Comparison of ENCODE assay signal across 22 cellular contexts in the genomic region with DNA sequence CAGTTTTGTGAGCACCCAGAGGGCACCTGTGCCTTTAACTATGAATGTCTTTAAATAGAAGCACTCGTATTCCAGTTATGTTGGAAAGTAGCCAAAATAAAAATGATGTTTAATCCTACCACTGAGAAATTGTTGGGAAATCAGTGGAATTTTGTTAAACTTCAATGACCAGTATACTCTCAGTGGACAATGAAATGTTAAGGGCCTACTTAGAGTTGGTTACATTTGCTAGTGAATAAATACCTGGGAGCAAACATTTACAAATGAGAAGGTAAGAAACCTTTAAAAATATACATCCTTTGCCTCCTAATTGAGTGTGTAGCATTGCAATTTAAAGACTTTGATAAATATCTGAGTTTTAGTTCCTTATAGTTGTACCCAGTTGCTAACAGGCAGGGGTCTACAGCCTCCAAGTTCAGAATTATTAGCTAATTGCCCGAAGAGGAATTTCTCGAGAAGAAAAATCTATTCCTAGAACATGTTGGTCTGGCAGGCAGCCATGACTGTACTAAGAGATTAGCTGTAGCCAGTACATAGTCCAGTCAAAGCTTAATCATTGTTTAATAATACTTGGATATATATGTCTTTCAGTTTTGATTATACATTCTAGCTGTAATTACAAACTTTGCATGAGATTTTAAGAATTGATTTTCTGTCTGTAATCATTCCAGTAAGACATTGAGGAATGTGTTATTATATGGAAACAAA.
A peak's percentile ranks its signal among the peaks of the same experiment; 100 is the strongest.
DNase-seq lines count a peak whose midpoint lies in the region; ATAC-seq, FAIRE-seq and TF ChIP-seq lines count a peak whose summit lies in the region.
"Had no signal": no experiment of that assay in that cellular context is flagged by ENCODE, and none has a peak within 500 bp of the region (broad histone marks: within the 10 kb centered on the region; RNA-seq: fewer than 3 reads in every experiment).

No MANE protein-coding gene starts in this region.

- H3K4me3 Mint-ChIP-seq in type B pancreatic cell: no peak overlapping the region
- H3K4me3 Mint-ChIP-seq: brain, memory B cell, neural progenitor cell had no signal

- no peak for TF ChIP-seq RAD21 in liver (IDR thresholded peaks at IDR 0.05)
- TF ChIP-seq RAD21 in HepG2 (CRISPR knock-in tag; IDR thresholded peaks at IDR 0.05): no peak

- no peak overlapping the region for H3K18ac ChIP-seq in mesenchymal stem cell (ENCODE audit: low read depth in 1 of 2, low read length in 2 of 2)

- H3K79me2 ChIP-seq in HepG2 (ENCODE audit: insufficient read depth, low read length): no peaks in the 10 kb centered on the region

- H3K4me1 ChIP-seq in liver (ENCODE audit: control insufficient read depth in 4 of 4, insufficient read depth in 4 of 4, low read length in 3 of 4) (peaks cover 2 to 40% (median 32%) of the 10 kb centered on the region in 4 donors), HepG2 (ENCODE audit: insufficient read depth, low read length) (no peaks in the 10 kb centered on the region), mesenchymal stem cell (ENCODE audit: control insufficient read depth, insufficient read depth, low read depth, low read length) (no peaks in the 10 kb centered on the region)
- H3K4me1 ChIP-seq: A549, neural progenitor cell had no signal

- H3K79me1 ChIP-seq in mesenchymal stem cell (replicated peaks; ENCODE audit: low read length, poor library complexity, severe bottlenecking): no peaks in the 10 kb centered on the region

- H3K9me3 Mint-ChIP-seq in type B pancreatic cell: no peaks in the 10 kb centered on the region
- H3K9me3 Mint-ChIP-seq: brain, memory B cell, neural progenitor cell had no signal

- no peak for FAIRE-seq in HepG2 (lab: Jason Lieb, UNC)
- FAIRE-seq: H54, RCC 7860, TTC549 had no signal

- H2BK5ac ChIP-seq in mesenchymal stem cell (ENCODE audit: low read depth, low read length, poor library complexity, severe bottlenecking): no peak overlapping the region

- 7% methylated on average over 3 of the region's 3 CpGs for WGBS in liver
- 0% methylated on average over 1 of the region's 3 CpGs for WGBS in HepG2 (ENCODE audit: low lambda C conversion rate)
- WGBS in mesenchymal stem cell: 71% methylated on average over 2 of the region's 3 CpGs

- H2AK5ac ChIP-seq in mesenchymal stem cell (ENCODE audit: low read length, severe bottlenecking): no peak overlapping the region

- peak overlapping the region in 1 of 2 donors; percentile 37 for H3K27ac ChIP-seq in liver (ENCODE audit: low read depth in 1 of 2, low read length in 2 of 2)
- H3K27ac ChIP-seq in HepG2 (ENCODE audit: extremely low read length, insufficient read depth, low read length): no peak overlapping the region
- no peak overlapping the region for H3K27ac ChIP-seq in mesenchymal stem cell (ENCODE audit: low read length, poor library complexity, severe bottlenecking)
- H3K27ac ChIP-seq: A549, neural progenitor cell, upper lobe of left lung had no signal

- no peak overlapping the region for H2AFZ ChIP-seq in HepG2 (ENCODE audit: low read length)
- no peak overlapping the region for H2AFZ ChIP-seq in mesenchymal stem cell (ENCODE audit: low read depth, low read length)
- H2AFZ ChIP-seq: neural progenitor cell had no signal

- intact Hi-C loops in HepG2 (cut with micrococcal nuclease; ENCODE audit: unreplicated experiment): no loop called here

- no peaks in the 10 kb centered on the region for H3K27me3 Mint-ChIP-seq in type B pancreatic cell
- H3K27me3 Mint-ChIP-seq: memory B cell had no signal

- H4K8ac ChIP-seq in mesenchymal stem cell (ENCODE audit: low read length): no peak overlapping the region

- no peak for ATAC-seq in HepG2
- ATAC-seq in HG02588 (IDR thresholded peaks at IDR 0.05; ENCODE audit: unreplicated experiment): no peak
- ATAC-seq: A549 had no signal

- H3K4me1 Mint-ChIP-seq in type B pancreatic cell (ENCODE audit: unreplicated experiment): no peaks in the 10 kb centered on the region
- H3K4me1 Mint-ChIP-seq: brain, memory B cell, neural progenitor cell had no signal

- no peak overlapping the region for H2BK12ac ChIP-seq in mesenchymal stem cell (ENCODE audit: low read length in 2 of 2)

- TF ChIP-seq EP300 in HepG2 (IDR thresholded peaks at IDR 0.05; ENCODE audit: low read depth in 2 of 2, low read length in 2 of 2) (no peak), HepG2 (CRISPR knock-in tag; IDR thresholded peaks at IDR 0.05; ENCODE audit: borderline replicate concordance) (no peak)

- H3K4me2 ChIP-seq in HepG2 (ENCODE audit: low read depth, low read length): no peak overlapping the region
- H3K4me2 ChIP-seq in mesenchymal stem cell (ENCODE audit: low read length, poor library complexity, severe bottlenecking): no peak overlapping the region
- H3K4me2 ChIP-seq: A549, neural progenitor cell had no signal

- H4K20me1 ChIP-seq in HepG2 (ENCODE audit: insufficient read depth, low read length): no peaks in the 10 kb centered on the region

- in situ Hi-C loops in HepG2 (cut with HindIII; ENCODE audit: extremely low pct_ligation_motif_present, low pct_unique_long_range_greater_than_20kb): no loop called here

- peak overlapping the region; percentile 34 for H3K27ac Mint-ChIP-seq in type B pancreatic cell
- H3K27ac Mint-ChIP-seq: brain, memory B cell, neural progenitor cell had no signal

- TF ChIP-seq POLR2A in HepG2 (IDR thresholded peaks at IDR 0.05; ENCODE audit: insufficient read depth in 1 of 2, low read depth in 2 of 2, low read length in 2 of 2): no peak

- H3K23ac ChIP-seq in mesenchymal stem cell (ENCODE audit: low read length in 2 of 2): no peak overlapping the region

- no peaks in the 10 kb centered on the region for H3K9me3 ChIP-seq in liver (ENCODE audit: control insufficient read depth in 4 of 4, low read length in 3 of 4)
- no peaks in the 10 kb centered on the region for H3K9me3 ChIP-seq in HepG2 (ENCODE audit: low read length)
- no peaks in the 10 kb centered on the region for H3K9me3 ChIP-seq in mesenchymal stem cell (ENCODE audit: control insufficient read depth, low read length)
- H3K9me3 ChIP-seq: A549, upper lobe of left lung had no signal

- H2BK15ac ChIP-seq in mesenchymal stem cell (ENCODE audit: low read depth, poor library complexity, severe bottlenecking): no peak overlapping the region

- no peak for TF ChIP-seq CTCF in liver (IDR thresholded peaks at IDR 0.05; ENCODE audit: low read depth, low read length, missing input control)
- TF ChIP-seq CTCF in HepG2 (CRISPR knock-in tag; IDR thresholded peaks at IDR 0.05): no peak
- no peak for TF ChIP-seq CTCF in fibroblast of mammary gland (conservative IDR thresholded peaks at IDR 0.05; ENCODE audit: control insufficient read depth, insufficient read depth, low read depth, low read length)
- TF ChIP-seq CTCF in type B pancreatic cell (conservative IDR thresholded peaks at IDR 0.05): no peak

- CTCF ChIA-PET in HepG2 (lab: Yijun Ruan, JAX; ENCODE audit: low intra/inter-chr PET ratio, low total read pairs): no interaction called here

- H3K36me3 ChIP-seq in liver (ENCODE audit: control insufficient read depth in 4 of 4, insufficient read depth in 3 of 4, low read depth in 1 of 4, low read length in 3 of 4) (no peaks in the 10 kb centered on the region), HepG2 (replicated peaks in 1 of 2; ENCODE audit: control insufficient read depth in 1 of 2, insufficient read depth in 2 of 2, low read length in 2 of 2) (no peaks in the 10 kb centered on the region), mesenchymal stem cell (ENCODE audit: control insufficient read depth in 1 of 2, insufficient read depth in 2 of 2, low read depth in 1 of 2, low read length in 2 of 2) (no peaks in the 10 kb centered on the region)
- H3K36me3 ChIP-seq: neural progenitor cell, upper lobe of left lung had no signal

- no TSS peak for BruUV-seq in HepG2 (replicated peaks; lab: Mats Ljungman, UMichigan)

- no peak overlapping the region for H2BK120ac ChIP-seq in mesenchymal stem cell (ENCODE audit: low read depth, low read length)

- H4K91ac ChIP-seq in mesenchymal stem cell (ENCODE audit: low read length): no peak overlapping the region

- H3K4ac ChIP-seq in mesenchymal stem cell (ENCODE audit: low read depth in 1 of 2, low read length in 2 of 2): no peak overlapping the region

- POLR2A ChIA-PET in HepG2 (lab: Yijun Ruan, JAX): no interaction called here

- no peak for DNase-seq in HepG2 (ENCODE audit: low spot score)
- peak; percentile 10 for DNase-seq in fibroblast of mammary gland (ENCODE audit: low read depth)
- DNase-seq in mesenchymal stem cell: peak; percentile 2
- no peak for DNase-seq in type B pancreatic cell (ENCODE audit: extremely low spot score, unreplicated experiment)
- no peak for DNase-seq in T-helper 1 cell
- DNase-seq in activated CD4-positive, alpha-beta T cell treated with anti-CD3 and anti-CD28 coated beads, Interleukin-2, amount 50 U/mL, for 48 hours: no peak
- DNase-seq: activated CD4-positive, alpha-beta T cell treated with anti-CD3 and anti-CD28 coated beads for 48 hours; activated naive CD4-positive, alpha-beta T cell; C1 segment of cervical spinal cord; GDM1; NCI-H2171; stimulated activated naive CD4-positive, alpha-beta T cell had no signal

- no peak overlapping the region for H3K14ac ChIP-seq in mesenchymal stem cell (ENCODE audit: low read length in 2 of 2)

- H3K36me3 Mint-ChIP-seq in type B pancreatic cell: peaks cover 4% of the 10 kb centered on the region
- H3K36me3 Mint-ChIP-seq: brain, memory B cell, neural progenitor cell had no signal

- H3K4me3 ChIP-seq in liver (ENCODE audit: low read depth in 1 of 3, low read length in 3 of 3) (no peak overlapping the region), HepG2 (replicated peaks in 1 of 3; ENCODE audit: insufficient read depth in 1 of 3, low read depth in 2 of 3, low read length in 3 of 3) (no peak overlapping the region), fibroblast of mammary gland (ENCODE audit: control insufficient read depth, low read depth, low read length) (no peak overlapping the region), mesenchymal stem cell (ENCODE audit: insufficient read depth in 1 of 2, low read depth in 1 of 2, low read length in 2 of 2) (no peak overlapping the region)
- H3K4me3 ChIP-seq: A549, neural progenitor cell, upper lobe of left lung had no signal

- H3K9ac ChIP-seq in liver (ENCODE audit: low read depth in 1 of 2, low read length in 2 of 2): no peak overlapping the region
- no peak overlapping the region for H3K9ac ChIP-seq in HepG2 (ENCODE audit: insufficient read depth, low read depth, low read length)
- no peak overlapping the region for H3K9ac ChIP-seq in mesenchymal stem cell (ENCODE audit: low read length)
- H3K9ac ChIP-seq: neural progenitor cell had no signal

- peaks cover 0 to 2% (median 0%) of the 10 kb centered on the region in 4 donors for H3K27me3 ChIP-seq in liver (ENCODE audit: control insufficient read depth in 4 of 4, insufficient read depth in 4 of 4, low read length in 3 of 4)
- no peaks in the 10 kb centered on the region for H3K27me3 ChIP-seq in HepG2 (ENCODE audit: control insufficient read depth in 1 of 2, insufficient read depth in 2 of 2, low read length in 2 of 2)
- H3K27me3 ChIP-seq in mesenchymal stem cell (ENCODE audit: control insufficient read depth in 1 of 2, insufficient read depth in 1 of 2, low read length in 2 of 2): peaks cover 0 to under 1% of the 10 kb centered on the region in 2 experiments
- H3K27me3 ChIP-seq: neural progenitor cell, upper lobe of left lung had no signal

TF ChIP-seq in HepG2, 621 proteins besides CTCF, POLR2A, EP300 and RAD21:
- TF ChIP-seq SAFB2 (CRISPR knock-in tag; IDR thresholded peaks at IDR 0.05; ENCODE audit: borderline replicate concordance, low read depth): no peak
- TF ChIP-seq ADNP (CRISPR knock-in tag; IDR thresholded peaks at IDR 0.05): no peak
TF ChIP-seq in HepG2: peak in this region for 0.

Comparison
In these comparisons a context has a peak if more than half of its experiments do, and no peak if none do; other contexts are left out.
1. DNase-seq: peak in fibroblast of mammary gland (single experiment) and mesenchymal stem cell (single experiment); none in HepG2 (single experiment), type B pancreatic cell (single experiment), T-helper 1 cell (0 of 5) and activated CD4-positive, alpha-beta T cell treated with anti-CD3 and anti-CD28 coated beads, Interleukin-2, amount 50 U/mL, for 48 hours (0 of 2).